Comparison of ENCODE assay signal across 1 cellular context in the genomic region with DNA sequence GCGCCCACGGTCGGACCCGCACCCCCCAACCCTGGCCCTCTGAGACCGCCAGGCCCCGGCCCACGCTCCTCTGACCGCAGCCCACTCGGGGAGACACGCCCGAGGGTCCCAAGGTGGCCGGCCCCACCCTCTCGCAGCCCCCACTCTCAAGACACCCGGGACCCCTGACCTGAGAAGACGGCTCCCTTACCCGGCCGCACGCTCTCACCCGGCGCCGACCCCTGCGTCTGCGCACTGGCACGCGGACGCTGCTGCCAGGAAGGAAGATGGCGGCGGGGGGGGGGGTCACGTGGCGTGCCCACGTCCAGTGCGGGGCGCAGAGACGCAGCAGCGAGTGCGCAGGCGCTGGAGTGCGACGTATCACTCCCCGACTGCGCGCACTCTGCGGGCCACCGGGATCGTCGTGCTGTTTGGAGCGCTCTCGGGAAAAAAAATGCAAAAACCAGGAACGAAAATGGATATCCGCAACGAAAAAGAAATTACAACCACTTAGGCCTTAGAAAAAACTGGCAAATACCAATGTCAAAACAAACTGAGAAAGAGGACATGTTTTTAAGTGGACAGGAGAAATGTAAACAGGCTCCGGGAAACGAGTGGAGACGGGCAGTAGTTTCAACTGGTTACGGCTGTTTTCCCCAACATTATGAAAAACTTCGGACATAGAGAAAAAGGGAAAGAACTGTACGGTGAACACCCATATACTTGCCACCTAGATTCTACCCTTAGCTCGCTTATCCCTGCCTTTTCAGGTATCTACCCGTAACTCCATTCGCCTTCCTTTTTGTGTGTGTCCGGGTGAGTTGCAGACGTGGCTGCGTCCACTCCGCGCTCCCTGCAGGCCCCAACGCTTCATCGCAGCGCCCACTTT.
TF ChIP-seq lines count a peak whose summit lies in the region.

A gene (minus strand): TSS at position 236 of the 868 bp plus-strand sequence. CDS start 902 bp downstream, outside the sequence.

TF ChIP-seq in HepG2, 621 proteins besides CTCF, POLR2A, EP300 and RAD21 (continued from another document and continues in another):
- TF ChIP-seq, protein P1, sequence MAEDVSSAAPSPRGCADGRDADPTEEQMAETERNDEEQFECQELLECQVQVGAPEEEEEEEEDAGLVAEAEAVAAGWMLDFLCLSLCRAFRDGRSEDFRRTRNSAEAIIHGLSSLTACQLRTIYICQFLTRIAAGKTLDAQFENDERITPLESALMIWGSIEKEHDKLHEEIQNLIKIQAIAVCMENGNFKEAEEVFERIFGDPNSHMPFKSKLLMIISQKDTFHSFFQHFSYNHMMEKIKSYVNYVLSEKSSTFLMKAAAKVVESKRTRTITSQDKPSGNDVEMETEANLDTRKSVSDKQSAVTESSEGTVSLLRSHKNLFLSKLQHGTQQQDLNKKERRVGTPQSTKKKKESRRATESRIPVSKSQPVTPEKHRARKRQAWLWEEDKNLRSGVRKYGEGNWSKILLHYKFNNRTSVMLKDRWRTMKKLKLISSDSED (CRISPR knock-in tag; IDR thresholded peaks at IDR 0.05): no peak
- TF ChIP-seq KAT8 (CRISPR knock-in tag; IDR thresholded peaks at IDR 0.05) (peak; percentile 83), PPARG (CRISPR knock-in tag; conservative IDR thresholded peaks at IDR 0.05) (0 out of 2 replicates have a peak, but pooled peaks have one; percentile 14), ZNF615 (CRISPR knock-in tag; IDR thresholded peaks at IDR 0.05; ENCODE audit: borderline replicate concordance) (no peak), DNMT1 (CRISPR knock-in tag; IDR thresholded peaks at IDR 0.05) (no peak), GTF2F1 (IDR thresholded peaks at IDR 0.05; ENCODE audit: low read length) (no peak), MBD4 (IDR thresholded peaks at IDR 0.05; ENCODE audit: borderline replicate concordance, low read length) (no peak), KDM4B (CRISPR knock-in tag; IDR thresholded peaks at IDR 0.05) (no peak), PCBP1 (IDR thresholded peaks at IDR 0.05; ENCODE audit: borderline replicate concordance, low read depth, low read length) (no peak), XRCC5 (optimal IDR thresholded peaks at IDR 0.05; ENCODE audit: low read length) (peak; percentile 14), ZNF136 (CRISPR knock-in tag; IDR thresholded peaks at IDR 0.05; ENCODE audit: low read depth) (no peak), ZNF17 (CRISPR knock-in tag; IDR thresholded peaks at IDR 0.05) (no peak), ZC3H13 (CRISPR knock-in tag; IDR thresholded peaks at IDR 0.05) (peak; percentile 35; the same call in 1 of the 2 replicates), KLF16 (CRISPR knock-in tag; IDR thresholded peaks at IDR 0.05) (peak in 1 of 2 experiments; percentile 75; a peak in 1 of 4 replicates), TCF7 (IDR thresholded peaks at IDR 0.05; ENCODE audit: low read depth) (no peak), RCOR2 (CRISPR knock-in tag; IDR thresholded peaks at IDR 0.05) (no peak), YEATS4 (CRISPR knock-in tag; IDR thresholded peaks at IDR 0.05; ENCODE audit: borderline replicate concordance) (peak; percentile 55), U2AF2 (IDR thresholded peaks at IDR 0.05; ENCODE audit: low read depth, low read length) (0 out of 2 replicates have a peak, but pooled peaks have one; percentile 48), ZNF510 (CRISPR knock-in tag; IDR thresholded peaks at IDR 0.05; ENCODE audit: low read depth) (no peak), RBFOX2 (IDR thresholded peaks at IDR 0.05; ENCODE audit: low read depth, low read length) (peak; percentile 94), ZC3H4 (CRISPR knock-in tag; IDR thresholded peaks at IDR 0.05; ENCODE audit: borderline replicate concordance) (peak; percentile 77; the same call in 1 of the 2 replicates), ZNF496 (CRISPR knock-in tag; IDR thresholded peaks at IDR 0.05; ENCODE audit: insufficient replicate concordance) (no peak), ZFP62 (CRISPR knock-in tag; IDR thresholded peaks at IDR 0.05) (no peak), SRF (IDR thresholded peaks at IDR 0.05; ENCODE audit: low read depth, low read length) (no peak)
- TF ChIP-seq, protein P2, sequence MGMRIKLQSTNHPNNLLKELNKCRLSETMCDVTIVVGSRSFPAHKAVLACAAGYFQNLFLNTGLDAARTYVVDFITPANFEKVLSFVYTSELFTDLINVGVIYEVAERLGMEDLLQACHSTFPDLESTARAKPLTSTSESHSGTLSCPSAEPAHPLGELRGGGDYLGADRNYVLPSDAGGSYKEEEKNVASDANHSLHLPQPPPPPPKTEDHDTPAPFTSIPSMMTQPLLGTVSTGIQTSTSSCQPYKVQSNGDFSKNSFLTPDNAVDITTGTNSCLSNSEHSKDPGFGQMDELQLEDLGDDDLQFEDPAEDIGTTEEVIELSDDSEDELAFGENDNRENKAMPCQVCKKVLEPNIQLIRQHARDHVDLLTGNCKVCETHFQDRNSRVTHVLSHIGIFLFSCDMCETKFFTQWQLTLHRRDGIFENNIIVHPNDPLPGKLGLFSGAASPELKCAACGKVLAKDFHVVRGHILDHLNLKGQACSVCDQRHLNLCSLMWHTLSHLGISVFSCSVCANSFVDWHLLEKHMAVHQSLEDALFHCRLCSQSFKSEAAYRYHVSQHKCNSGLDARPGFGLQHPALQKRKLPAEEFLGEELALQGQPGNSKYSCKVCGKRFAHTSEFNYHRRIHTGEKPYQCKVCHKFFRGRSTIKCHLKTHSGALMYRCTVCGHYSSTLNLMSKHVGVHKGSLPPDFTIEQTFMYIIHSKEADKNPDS (CRISPR knock-in tag; IDR thresholded peaks at IDR 0.05): 0 out of 2 replicates have a peak, but pooled peaks have one; percentile 21
- TF ChIP-seq, protein P3, sequence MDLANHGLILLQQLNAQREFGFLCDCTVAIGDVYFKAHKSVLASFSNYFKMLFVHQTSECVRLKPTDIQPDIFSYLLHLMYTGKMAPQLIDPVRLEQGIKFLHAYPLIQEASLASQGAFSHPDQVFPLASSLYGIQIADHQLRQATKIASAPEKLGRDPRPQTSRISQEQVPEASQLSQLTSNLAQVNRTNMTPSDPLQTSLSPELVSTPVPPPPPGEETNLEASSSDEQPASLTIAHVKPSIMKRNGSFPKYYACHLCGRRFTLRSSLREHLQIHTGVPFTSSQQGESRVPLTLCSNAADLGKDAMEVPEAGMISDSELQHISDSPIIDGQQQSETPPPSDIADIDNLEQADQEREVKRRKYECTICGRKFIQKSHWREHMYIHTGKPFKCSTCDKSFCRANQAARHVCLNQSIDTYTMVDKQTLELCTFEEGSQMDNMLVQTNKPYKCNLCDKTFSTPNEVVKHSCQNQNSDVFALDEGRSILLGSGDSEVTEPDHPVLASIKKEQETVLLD (CRISPR knock-in tag; IDR thresholded peaks at IDR 0.05; ENCODE audit: low read depth): no peak
- TF ChIP-seq, protein P4, sequence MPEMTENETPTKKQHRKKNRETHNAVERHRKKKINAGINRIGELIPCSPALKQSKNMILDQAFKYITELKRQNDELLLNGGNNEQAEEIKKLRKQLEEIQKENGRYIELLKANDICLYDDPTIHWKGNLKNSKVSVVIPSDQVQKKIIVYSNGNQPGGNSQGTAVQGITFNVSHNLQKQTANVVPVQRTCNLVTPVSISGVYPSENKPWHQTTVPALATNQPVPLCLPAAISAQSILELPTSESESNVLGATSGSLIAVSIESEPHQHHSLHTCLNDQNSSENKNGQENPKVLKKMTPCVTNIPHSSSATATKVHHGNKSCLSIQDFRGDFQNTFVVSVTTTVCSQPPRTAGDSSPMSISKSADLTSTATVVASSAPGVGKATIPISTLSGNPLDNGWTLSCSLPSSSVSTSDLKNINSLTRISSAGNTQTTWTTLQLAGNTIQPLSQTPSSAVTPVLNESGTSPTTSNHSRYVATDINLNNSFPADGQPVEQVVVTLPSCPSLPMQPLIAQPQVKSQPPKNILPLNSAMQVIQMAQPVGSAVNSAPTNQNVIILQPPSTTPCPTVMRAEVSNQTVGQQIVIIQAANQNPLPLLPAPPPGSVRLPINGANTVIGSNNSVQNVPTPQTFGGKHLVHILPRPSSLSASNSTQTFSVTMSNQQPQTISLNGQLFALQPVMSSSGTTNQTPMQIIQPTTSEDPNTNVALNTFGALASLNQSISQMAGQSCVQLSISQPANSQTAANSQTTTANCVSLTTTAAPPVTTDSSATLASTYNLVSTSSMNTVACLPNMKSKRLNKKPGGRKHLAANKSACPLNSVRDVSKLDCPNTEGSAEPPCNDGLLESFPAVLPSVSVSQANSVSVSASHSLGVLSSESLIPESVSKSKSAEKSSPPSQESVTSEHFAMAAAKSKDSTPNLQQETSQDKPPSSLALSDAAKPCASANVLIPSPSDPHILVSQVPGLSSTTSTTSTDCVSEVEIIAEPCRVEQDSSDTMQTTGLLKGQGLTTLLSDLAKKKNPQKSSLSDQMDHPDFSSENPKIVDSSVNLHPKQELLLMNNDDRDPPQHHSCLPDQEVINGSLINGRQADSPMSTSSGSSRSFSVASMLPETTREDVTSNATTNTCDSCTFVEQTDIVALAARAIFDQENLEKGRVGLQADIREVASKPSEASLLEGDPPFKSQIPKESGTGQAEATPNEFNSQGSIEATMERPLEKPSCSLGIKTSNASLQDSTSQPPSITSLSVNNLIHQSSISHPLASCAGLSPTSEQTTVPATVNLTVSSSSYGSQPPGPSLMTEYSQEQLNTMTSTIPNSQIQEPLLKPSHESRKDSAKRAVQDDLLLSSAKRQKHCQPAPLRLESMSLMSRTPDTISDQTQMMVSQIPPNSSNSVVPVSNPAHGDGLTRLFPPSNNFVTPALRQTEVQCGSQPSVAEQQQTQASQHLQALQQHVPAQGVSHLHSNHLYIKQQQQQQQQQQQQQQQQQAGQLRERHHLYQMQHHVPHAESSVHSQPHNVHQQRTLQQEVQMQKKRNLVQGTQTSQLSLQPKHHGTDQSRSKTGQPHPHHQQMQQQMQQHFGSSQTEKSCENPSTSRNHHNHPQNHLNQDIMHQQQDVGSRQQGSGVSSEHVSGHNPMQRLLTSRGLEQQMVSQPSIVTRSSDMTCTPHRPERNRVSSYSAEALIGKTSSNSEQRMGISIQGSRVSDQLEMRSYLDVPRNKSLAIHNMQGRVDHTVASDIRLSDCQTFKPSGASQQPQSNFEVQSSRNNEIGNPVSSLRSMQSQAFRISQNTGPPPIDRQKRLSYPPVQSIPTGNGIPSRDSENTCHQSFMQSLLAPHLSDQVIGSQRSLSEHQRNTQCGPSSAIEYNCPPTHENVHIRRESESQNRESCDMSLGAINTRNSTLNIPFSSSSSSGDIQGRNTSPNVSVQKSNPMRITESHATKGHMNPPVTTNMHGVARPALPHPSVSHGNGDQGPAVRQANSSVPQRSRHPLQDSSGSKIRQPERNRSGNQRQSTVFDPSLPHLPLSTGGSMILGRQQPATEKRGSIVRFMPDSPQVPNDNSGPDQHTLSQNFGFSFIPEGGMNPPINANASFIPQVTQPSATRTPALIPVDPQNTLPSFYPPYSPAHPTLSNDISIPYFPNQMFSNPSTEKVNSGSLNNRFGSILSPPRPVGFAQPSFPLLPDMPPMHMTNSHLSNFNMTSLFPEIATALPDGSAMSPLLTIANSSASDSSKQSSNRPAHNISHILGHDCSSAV (CRISPR knock-in tag; IDR thresholded peaks at IDR 0.05; ENCODE audit: borderline replicate concordance): no peak
- TF ChIP-seq, protein P5, sequence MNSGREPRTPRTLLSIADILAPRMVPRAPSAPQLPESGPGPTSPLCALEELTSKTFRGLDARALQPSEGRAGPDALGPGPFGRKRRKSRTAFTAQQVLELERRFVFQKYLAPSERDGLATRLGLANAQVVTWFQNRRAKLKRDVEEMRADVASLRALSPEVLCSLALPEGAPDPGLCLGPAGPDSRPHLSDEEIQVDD (CRISPR knock-in tag; IDR thresholded peaks at IDR 0.05; ENCODE audit: borderline replicate concordance): no peak
- TF ChIP-seq, protein P6, sequence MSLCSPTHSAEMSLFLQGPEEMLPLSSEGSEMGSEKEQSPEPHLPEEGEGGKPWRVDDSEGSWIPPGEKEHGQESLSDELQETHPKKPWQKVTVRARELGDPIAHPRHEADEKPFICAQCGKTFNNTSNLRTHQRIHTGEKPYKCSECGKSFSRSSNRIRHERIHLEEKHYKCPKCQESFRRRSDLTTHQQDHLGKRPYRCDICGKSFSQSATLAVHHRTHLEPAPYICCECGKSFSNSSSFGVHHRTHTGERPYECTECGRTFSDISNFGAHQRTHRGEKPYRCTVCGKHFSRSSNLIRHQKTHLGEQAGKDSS (CRISPR knock-in tag; IDR thresholded peaks at IDR 0.05; ENCODE audit: borderline replicate concordance, low read depth): peak; percentile 79; the same call in 1 of the 2 replicates
- TF ChIP-seq, protein P7, sequence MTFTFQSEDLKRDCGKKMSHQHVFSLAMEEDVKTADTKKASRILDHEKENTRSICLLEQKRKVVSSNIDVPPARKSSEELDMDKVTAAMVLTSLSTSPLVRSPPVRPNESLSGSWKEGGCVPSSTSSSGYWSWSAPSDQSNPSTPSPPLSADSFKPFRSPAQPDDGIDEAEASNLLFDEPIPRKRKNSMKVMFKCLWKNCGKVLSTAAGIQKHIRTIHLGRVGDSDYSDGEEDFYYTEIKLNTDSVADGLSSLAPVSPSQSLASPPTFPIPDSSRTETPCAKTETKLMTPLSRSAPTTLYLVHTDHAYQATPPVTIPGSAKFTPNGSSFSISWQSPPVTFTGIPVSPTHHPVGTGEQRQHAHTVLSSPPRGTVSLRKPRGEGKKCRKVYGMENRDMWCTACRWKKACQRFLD (CRISPR knock-in tag; IDR thresholded peaks at IDR 0.05; ENCODE audit: borderline replicate concordance): no peak
- TF ChIP-seq, protein P8, sequence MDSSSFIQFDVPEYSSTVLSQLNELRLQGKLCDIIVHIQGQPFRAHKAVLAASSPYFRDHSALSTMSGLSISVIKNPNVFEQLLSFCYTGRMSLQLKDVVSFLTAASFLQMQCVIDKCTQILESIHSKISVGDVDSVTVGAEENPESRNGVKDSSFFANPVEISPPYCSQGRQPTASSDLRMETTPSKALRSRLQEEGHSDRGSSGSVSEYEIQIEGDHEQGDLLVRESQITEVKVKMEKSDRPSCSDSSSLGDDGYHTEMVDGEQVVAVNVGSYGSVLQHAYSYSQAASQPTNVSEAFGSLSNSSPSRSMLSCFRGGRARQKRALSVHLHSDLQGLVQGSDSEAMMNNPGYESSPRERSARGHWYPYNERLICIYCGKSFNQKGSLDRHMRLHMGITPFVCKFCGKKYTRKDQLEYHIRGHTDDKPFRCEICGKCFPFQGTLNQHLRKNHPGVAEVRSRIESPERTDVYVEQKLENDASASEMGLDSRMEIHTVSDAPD (CRISPR knock-in tag; IDR thresholded peaks at IDR 0.05): 0 out of 2 replicates have a peak, but pooled peaks have one; percentile 8
